15 cellular contexts compared by ENCODE assay signal in the genomic region with DNA sequence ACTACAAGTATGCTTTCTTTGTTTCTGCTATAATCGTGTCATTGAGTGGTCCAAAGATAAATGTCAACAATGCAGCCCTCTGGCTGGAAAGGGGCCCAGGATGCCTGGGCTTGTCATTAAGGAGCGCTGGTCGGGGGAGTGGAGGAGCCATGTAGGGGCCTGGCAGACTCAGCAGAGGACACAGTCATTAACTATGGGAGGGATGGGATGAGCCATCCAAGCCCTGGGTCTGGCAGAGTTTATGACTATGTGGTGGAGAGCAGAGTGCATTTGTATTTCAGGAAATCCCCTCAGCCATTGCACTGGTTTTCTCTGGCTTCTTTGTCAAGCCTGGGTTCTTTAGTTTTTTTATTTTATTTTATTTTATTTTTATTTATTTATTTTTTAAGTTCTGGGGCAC.
A peak's percentile ranks its signal among the peaks of the same experiment; 100 is the strongest.
DNase-seq lines count a peak whose midpoint lies in the region; ATAC-seq, FAIRE-seq and TF ChIP-seq lines count a peak whose summit lies in the region.
"Had no signal": no experiment of that assay in that cellular context is flagged by ENCODE, and none has a peak within 500 bp of the region (broad histone marks: within the 10 kb centered on the region; RNA-seq: fewer than 3 reads in every experiment).

No MANE protein-coding gene starts in this region.

- no peaks in the 10 kb centered on the region for H3K27me3 ChIP-seq in foreskin keratinocyte

- ATAC-seq in foreskin keratinocyte (peak; percentile 48), HG03571 (IDR thresholded peaks at IDR 0.05; ENCODE audit: unreplicated experiment) (no peak)

- H3K4me1 ChIP-seq in foreskin keratinocyte = no peaks in the 10 kb centered on the region

- peak; percentile 69 for FAIRE-seq in RCC 7860 (lab: Jason Lieb, UNC)
- FAIRE-seq: G401.6, GM12891 had no signal

- DNase-seq in A172 (ENCODE audit: low spot score) (peak; percentile 23), RCC 7860 (ENCODE audit: low spot score) (peak; percentile 46), foreskin keratinocyte (no peak), kidney tubule cell (ENCODE audit: low spot score) (peak; percentile 65), NOMO-1 (lab: John Stamatoyannopoulos, UW; ENCODE audit: unreplicated experiment in 2 of 2) (no peak), DMS 273 treated with DMSO at 0.1 percent for 48 hours (lab: John Stamatoyannopoulos, UW) (no peak), AG08396 (ENCODE audit: low spot score) (no peak)
- DNase-seq: CD4-positive, CD25-positive, alpha-beta regulatory T cell; GOT3; H9 had no signal

- TF ChIP-seq CTCF in foreskin keratinocyte (conservative IDR thresholded peaks at IDR 0.05) = no peak

- no peak overlapping the region for H3K27ac ChIP-seq in foreskin keratinocyte
- H3K27ac ChIP-seq: 22Rv1; BLaER1 treated with 17β-estradiol and CSF1 and Interleukin-3, amounts not matched to agents 10 nM and 100 nM had no signal

Comparison
In these comparisons a context has a peak if more than half of its experiments do, and no peak if none do; other contexts are left out.
1. DNase-seq: peak in A172 (single experiment), RCC 7860 (single experiment) and kidney tubule cell (single experiment); none in foreskin keratinocyte (0 of 2), NOMO-1 (0 of 2), DMS 273 treated with DMSO at 0.1 percent for 48 hours (single experiment) and AG08396 (single experiment).